Comparison of ENCODE assay signal across 28 cellular contexts in genomic region chr3:171658801-171659200, GRCh38.
"Had no signal": no experiment of that assay in that cellular context is flagged by ENCODE, and none has a peak within 500 bp of the region (broad histone marks: within the 10 kb centered on the region; RNA-seq: fewer than 3 reads in every experiment).

No MANE protein-coding gene starts in this region.

- H3K27me3 ChIP-seq: esophagus muscularis mucosa, hepatocyte, tibial nerve had no signal

- H3K79me2 ChIP-seq: hepatocyte had no signal

- H3K4me3 ChIP-seq: esophagus muscularis mucosa, hepatocyte, lung, tibial nerve had no signal

- H3K4me3 Mint-ChIP-seq: activated CD4-positive, alpha-beta T cell treated with anti-CD3 and anti-CD28 coated beads, Interleukin-2, amount 10 ng/mL, durations not matched to agents 7 days and 5 days; activated CD8-positive, alpha-beta T cell treated with anti-CD3 and anti-CD28 coated beads, Interleukin-2, amount 10 ng/mL, durations not matched to agents 7 days and 5 days; activated naive CD4-positive, alpha-beta T cell treated with anti-CD3 and anti-CD28 coated beads for 36 hours; activated naive CD8-positive, alpha-beta T cell treated with anti-CD3 and anti-CD28 coated beads, Interleukin-2, amount 50 U/mL, for 24 hours; activated T-cell treated with anti-CD3 and anti-CD28 coated beads, Interleukin-2, amount 50 U/mL, for 24 hours; mesothelial cell of epicardium; nephron progenitor cell; T-helper 1 cell treated with Interleukin-12 subunit alpha and Interleukin-12 subunit beta and Interleukin-4 antibody, amounts not matched to agents 30 μg/mL and 1 μg/mL, for 36 hours had no signal

- H3K4me1 Mint-ChIP-seq: activated CD4-positive, alpha-beta T cell treated with anti-CD3 and anti-CD28 coated beads, Interleukin-2, amount 10 ng/mL, durations not matched to agents 7 days and 5 days; activated naive CD8-positive, alpha-beta T cell treated with anti-CD3 and anti-CD28 coated beads, Interleukin-2, amount 50 U/mL, for 24 hours; nephron progenitor cell had no signal

- H3K9me3 Mint-ChIP-seq: activated CD4-positive, alpha-beta T cell treated with anti-CD3 and anti-CD28 coated beads, Interleukin-2, amount 10 ng/mL, durations not matched to agents 7 days and 5 days; activated naive CD4-positive, alpha-beta T cell treated with anti-CD3 and anti-CD28 coated beads for 36 hours; activated naive CD8-positive, alpha-beta T cell treated with anti-CD3 and anti-CD28 coated beads, Interleukin-2, amount 50 U/mL, for 24 hours; activated T-cell treated with anti-CD3 and anti-CD28 coated beads, Interleukin-2, amount 50 U/mL, for 24 hours; activated T-helper 2 cell treated with anti-CD3 and anti-CD28 coated beads, Interferon-gamma antibody, Interleukin-2, Interleukin-4, amounts not matched to agents 10 μg/mL and 5 μg/mL and 100 μg/mL, durations not matched to agents 14 hours and 24 hours and 36 hours; nephron progenitor cell; T-helper 1 cell treated with Interleukin-12 subunit alpha and Interleukin-12 subunit beta and Interleukin-4 antibody, amounts not matched to agents 30 μg/mL and 1 μg/mL, for 36 hours had no signal

- ATAC-seq: activated CD4-positive, CD25-positive, alpha-beta regulatory T cell treated with anti-CD3 and anti-CD28 coated beads, Interleukin-2, amount 50 U/mL, for 24 hours; activated CD8-positive, alpha-beta T cell treated with anti-CD3 and anti-CD28 coated beads, Interleukin-2, amount 10 ng/mL, durations not matched to agents 7 days and 5 days; activated naive CD8-positive, alpha-beta T cell treated with anti-CD3 and anti-CD28 coated beads, Interleukin-2, amount 50 U/mL, for 24 hours; left colon had no signal

- DNase-seq: activated CD4-positive, alpha-beta T cell treated with anti-CD3 and anti-CD28 coated beads, Interleukin-2, amount 10 ng/mL, durations not matched to agents 7 days and 5 days; activated CD8-positive, alpha-beta T cell treated with anti-CD3 and anti-CD28 coated beads, Interleukin-2, amount 10 ng/mL, durations not matched to agents 7 days and 5 days; activated naive CD4-positive, alpha-beta T cell treated with anti-CD3 and anti-CD28 coated beads for 36 hours; activated naive CD8-positive, alpha-beta T cell treated with anti-CD3 and anti-CD28 coated beads, Interleukin-2, amount 50 U/mL, for 24 hours; activated T-cell treated with anti-CD3 and anti-CD28 coated beads, Interleukin-2, amount 50 U/mL, for 24 hours; aorta; cerebellar nuclear complex; dermis blood vessel endothelial cell; effector memory CD4-positive, alpha-beta T cell; left colon; nephron progenitor cell; nucleus accumbens; stimulated activated CD4-positive, alpha-beta T cell treated with anti-CD3 and anti-CD28 coated beads, Interleukin-12 subunit alpha, Interleukin-12 subunit beta, amount 100 ng/mL, for 4 hours; stimulated activated CD4-positive, alpha-beta T cell treated with anti-CD3 and anti-CD28 coated beads, Interleukin-1b, Interleukin-23, amount 100 ng/mL, for 48 hours; stimulated activated naive CD4-positive, alpha-beta T cell treated with Interleukin-2 at 50 U/mL for 16 hours; substantia nigra had no signal

- H2AFZ ChIP-seq: hepatocyte had no signal

- H3K27ac Mint-ChIP-seq: activated CD4-positive, alpha-beta T cell treated with anti-CD3 and anti-CD28 coated beads, Interleukin-2, amount 10 ng/mL, durations not matched to agents 7 days and 5 days; activated CD8-positive, alpha-beta T cell treated with anti-CD3 and anti-CD28 coated beads, Interleukin-2, amount 10 ng/mL, durations not matched to agents 7 days and 5 days; activated naive CD4-positive, alpha-beta T cell treated with anti-CD3 and anti-CD28 coated beads for 36 hours; activated naive CD8-positive, alpha-beta T cell treated with anti-CD3 and anti-CD28 coated beads, Interleukin-2, amount 50 U/mL, for 24 hours; activated T-cell treated with anti-CD3 and anti-CD28 coated beads, Interleukin-2, amount 50 U/mL, for 24 hours; activated T-helper 2 cell treated with anti-CD3 and anti-CD28 coated beads, Interferon-gamma antibody, Interleukin-2, Interleukin-4, amounts not matched to agents 10 μg/mL and 5 μg/mL and 100 μg/mL, durations not matched to agents 14 hours and 24 hours and 36 hours; mesothelial cell of epicardium; nephron progenitor cell; progenitor cell of endocrine pancreas; T-helper 1 cell treated with Interleukin-12 subunit alpha and Interleukin-12 subunit beta and Interleukin-4 antibody, amounts not matched to agents 30 μg/mL and 1 μg/mL, for 36 hours had no signal

- H3K4me2 ChIP-seq: hepatocyte had no signal

- FAIRE-seq: bronchial epithelial cell, endothelial cell of umbilical vein, urothelium cell line had no signal

- H3K9me3 ChIP-seq: esophagus muscularis mucosa, tibial nerve had no signal

- H3K27ac ChIP-seq: esophagus muscularis mucosa, hepatocyte, tibial nerve had no signal

- H3K27me3 Mint-ChIP-seq: progenitor cell of endocrine pancreas had no signal
